ENCODE assay signal across 8 cellular contexts in the genomic region with DNA sequence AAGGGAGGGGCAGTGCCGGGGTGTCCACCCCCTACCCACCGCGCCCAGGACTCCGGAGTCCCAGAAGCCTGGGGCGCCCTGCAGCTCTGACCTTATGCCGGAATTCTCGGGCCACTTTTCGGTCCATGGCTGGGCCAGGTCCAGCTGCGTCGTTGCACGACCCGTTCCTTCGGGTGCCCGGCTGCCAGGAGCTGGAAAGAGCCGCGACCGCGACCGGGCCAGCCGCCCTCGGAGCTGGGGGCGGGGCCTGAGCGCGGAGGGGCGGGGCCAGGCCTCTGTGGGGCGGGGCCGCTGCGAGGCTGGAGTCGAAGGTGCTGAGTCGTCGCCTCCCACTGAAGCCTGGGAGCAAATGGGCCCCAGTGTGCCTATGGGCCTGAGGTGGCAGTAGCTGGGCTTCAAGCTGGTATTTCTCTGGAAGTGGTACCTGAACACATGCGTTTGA. TPM values are rescaled to one million over a fixed set of nuclear protein-coding genes. Genes with fewer than 3 reads are reported as not detected.
DNase-seq lines count a peak whose midpoint lies in the region; ATAC-seq and TF ChIP-seq lines count a peak whose summit lies in the region.

A gene (minus strand): TSS at position 236 of the 442 bp plus-strand sequence. CDS start 109 bp downstream, at position 127.

- TF ChIP-seq CTCF in esophagus muscularis mucosa (IDR thresholded peaks at IDR 0.05) (no peak), WERI-Rb-1 (IDR thresholded peaks at IDR 0.05; ENCODE audit: low read depth, low read length) (no peak)

- H3K27ac ChIP-seq in esophagus muscularis mucosa (replicated peaks in 1 of 4) (no peak within 1 kb of the TSS), rectal smooth muscle tissue (ENCODE audit: low read depth, low read length) (no peak within 1 kb of the TSS), WERI-Rb-1 (no peak within 1 kb of the TSS)

- H3K36me3 ChIP-seq in esophagus muscularis mucosa: no peaks in the 10 kb centered on the region
- no peaks in the 10 kb centered on the region for H3K36me3 ChIP-seq in rectal smooth muscle tissue (ENCODE audit: control insufficient read depth, insufficient read depth, low read length)
- no peaks in the 10 kb centered on the region for H3K36me3 ChIP-seq in WERI-Rb-1

- DNase-seq in DMS114 treated with DMSO at 0.1 percent for 48 hours (lab: John Stamatoyannopoulos, UW; ENCODE audit: unreplicated experiment): peak; percentile 4
- peak; percentile 63 for DNase-seq in SW480 (ENCODE audit: low spot score)
- no peak for DNase-seq in esophagus muscularis mucosa (ENCODE audit: extremely low spot score)
- no peak for DNase-seq in WERI-Rb-1
- DNase-seq in SKM-1 treated with dmso at 0.1 percent for 144 hours (lab: John Stamatoyannopoulos, UW; ENCODE audit: unreplicated experiment): no peak
- DNase-seq in NOMO-1 (lab: John Stamatoyannopoulos, UW; ENCODE audit: unreplicated experiment in 2 of 2): no peak

- H3K9ac ChIP-seq in rectal smooth muscle tissue (ENCODE audit: low read length): peak within 1 kb of the TSS; percentile 0

- no peak for TF ChIP-seq EP300 in esophagus muscularis mucosa (IDR thresholded peaks at IDR 0.05)

- H3K27me3 ChIP-seq in esophagus muscularis mucosa: peaks cover 0 to 67% (median 8%) of the 10 kb centered on the region in 4 donors
- peaks cover 12% of the 10 kb centered on the region for H3K27me3 ChIP-seq in rectal smooth muscle tissue (ENCODE audit: control insufficient read depth, insufficient read depth, low read length)
- no peaks in the 10 kb centered on the region for H3K27me3 ChIP-seq in WERI-Rb-1 (ENCODE audit: insufficient read depth, low read depth, severe bottlenecking)

- H3K4me1 ChIP-seq in esophagus muscularis mucosa (peaks cover 3 to 9% (median 8%) of the 10 kb centered on the region in 4 donors), rectal smooth muscle tissue (ENCODE audit: control insufficient read depth, insufficient read depth, low read length) (no peaks in the 10 kb centered on the region)

- intact Hi-C loops in esophagus muscularis mucosa (cut with DNase I): no loop called here

- H3K9me3 ChIP-seq in esophagus muscularis mucosa (no peaks in the 10 kb centered on the region), WERI-Rb-1 (ENCODE audit: severe bottlenecking) (no peaks in the 10 kb centered on the region)

- H3K4me3 ChIP-seq in esophagus muscularis mucosa (peak within 1 kb of the TSS; percentile 12 to 37 (median 18)), rectal smooth muscle tissue (ENCODE audit: low read length) (peak within 1 kb of the TSS; percentile 41), WERI-Rb-1 (ENCODE audit: low read depth, low read length) (no peak within 1 kb of the TSS)

- no peak for ATAC-seq in GM21390 (IDR thresholded peaks at IDR 0.05; ENCODE audit: unreplicated experiment)

- TF ChIP-seq POLR2A in esophagus muscularis mucosa (IDR thresholded peaks at IDR 0.05; ENCODE audit: low read depth): no peak

- 12% methylated on average over 6 of the region's 32 CpGs for WGBS in esophagus muscularis mucosa

RNA-seq across cellular contexts. Expression of the gene that starts here (rescaled TPM):
- not detected for total RNA-seq in esophagus muscularis mucosa

Comparison
In these comparisons a context has a peak if more than half of its experiments do, and no peak if none do; other contexts are left out.
1. DNase-seq: peak in DMS114 treated with DMSO at 0.1 percent for 48 hours (single experiment) and SW480 (single experiment); none in esophagus muscularis mucosa (single experiment), WERI-Rb-1 (single experiment), SKM-1 treated with dmso at 0.1 percent for 144 hours (single experiment) and NOMO-1 (0 of 2).